In genomic region chr11:111419181-111419580, GRCh38 we compare ENCODE assay signal across 27 cellular contexts. TPM values are rescaled to one million over a fixed set of nuclear protein-coding genes. Genes with fewer than 3 reads are reported as not detected.
A peak's percentile ranks its signal among the peaks of the same experiment; 100 is the strongest.
DNase-seq lines count a peak whose midpoint lies in the region; ATAC-seq, FAIRE-seq and TF ChIP-seq lines count a peak whose summit lies in the region.
"Had no signal": no experiment of that assay in that cellular context is flagged by ENCODE, and none has a peak within 500 bp of the region (broad histone marks: within the 10 kb centered on the region; RNA-seq: fewer than 3 reads in every experiment).

No MANE protein-coding gene starts in this region.

- H3K9me3 ChIP-seq in DOHH2 (ENCODE audit: control insufficient read depth, insufficient read depth, low read length) (peaks cover 11% of the 10 kb centered on the region; the same call in 1 of the 2 replicates), Loucy (ENCODE audit: insufficient read depth, low read depth, low read length) (no peaks in the 10 kb centered on the region), endodermal cell (ENCODE audit: control insufficient read depth, low read length) (no peaks in the 10 kb centered on the region), upper lobe of left lung (no peaks in the 10 kb centered on the region)
- H3K9me3 ChIP-seq: gastroesophageal sphincter, neutrophil, upper lobe of right lung had no signal

- no peak for TF ChIP-seq CTCF in DOHH2 (IDR thresholded peaks at IDR 0.05; ENCODE audit: low read depth, low read length, poor library complexity, severe bottlenecking)
- no peak for TF ChIP-seq CTCF in Loucy (conservative IDR thresholded peaks at IDR 0.05; ENCODE audit: low read length)
- TF ChIP-seq CTCF in endodermal cell (conservative IDR thresholded peaks at IDR 0.05), result no peak
- TF ChIP-seq CTCF in upper lobe of left lung (IDR thresholded peaks at IDR 0.05), result no peak

- TF ChIP-seq POLR2A in upper lobe of left lung (IDR thresholded peaks at IDR 0.05), result no peak

- H2AFZ ChIP-seq in Loucy (ENCODE audit: low read length), result peak overlapping the region; percentile 28

- no peaks in the 10 kb centered on the region for H3K9me3 Mint-ChIP-seq in endodermal cell
- H3K9me3 Mint-ChIP-seq in stimulated activated naive B cell treated with anti-CD40 and anti-IgM and Interleukin-4, amounts not matched to agents 10 μg/mL and 1 μg/mL and 100 μg/mL, for 72 hours, result peaks cover 0 to 2% of the 10 kb centered on the region in 2 donors

- no peak for FAIRE-seq in GM19239 (lab: Jason Lieb, UNC)
- FAIRE-seq: K562 had no signal

- H3K27me3 ChIP-seq in DOHH2 (ENCODE audit: control insufficient read depth, low read length), result no peaks in the 10 kb centered on the region
- no peaks in the 10 kb centered on the region for H3K27me3 ChIP-seq in Loucy (ENCODE audit: insufficient read depth, low read length, poor library complexity, severe bottlenecking)
- no peaks in the 10 kb centered on the region for H3K27me3 ChIP-seq in endodermal cell (ENCODE audit: control insufficient read depth, insufficient read depth, low read length, poor library complexity, severe bottlenecking)
- H3K27me3 ChIP-seq in upper lobe of left lung, result no peaks in the 10 kb centered on the region
- H3K27me3 ChIP-seq in H7 (ENCODE audit: control insufficient read depth, insufficient read depth, low read length), result no peaks in the 10 kb centered on the region
- H3K27me3 ChIP-seq: gastroesophageal sphincter, upper lobe of right lung had no signal

- peaks cover 94% of the 10 kb centered on the region for H3K4me1 ChIP-seq in DOHH2 (ENCODE audit: control insufficient read depth, low read length)
- H3K4me1 ChIP-seq in Loucy (ENCODE audit: insufficient read depth, low read length, poor library complexity, severe bottlenecking), result peaks cover 56% of the 10 kb centered on the region
- no peaks in the 10 kb centered on the region for H3K4me1 ChIP-seq in endodermal cell (ENCODE audit: control insufficient read depth, insufficient read depth, low read length)
- H3K4me1 ChIP-seq in upper lobe of left lung, result peaks cover 21 to 28% (median 25%) of the 10 kb centered on the region in 4 donors

- H3K4me1 Mint-ChIP-seq in endodermal cell, result peaks cover 11% of the 10 kb centered on the region
- H3K4me1 Mint-ChIP-seq in stimulated activated naive B cell treated with anti-CD40 and anti-IgM and Interleukin-4, amounts not matched to agents 10 μg/mL and 1 μg/mL and 100 μg/mL, for 72 hours, result peaks cover 74 to 92% of the 10 kb centered on the region in 2 donors

- H3K9ac ChIP-seq in Loucy (ENCODE audit: low read depth, low read length, poor library complexity, severe bottlenecking) (no peak overlapping the region), endodermal cell (ENCODE audit: extremely low read depth, low read length, poor library complexity, severe bottlenecking) (no peak overlapping the region)

- peaks cover 27% of the 10 kb centered on the region for H3K79me2 ChIP-seq in DOHH2 (ENCODE audit: control insufficient read depth, low read length)
- H3K79me2 ChIP-seq in Loucy (ENCODE audit: insufficient read depth, low read length), result no peaks in the 10 kb centered on the region

- no peak for ATAC-seq in stimulated activated naive B cell treated with anti-CD40 and anti-IgM and Interleukin-4, amounts not matched to agents 10 μg/mL and 1 μg/mL and 100 μg/mL, for 72 hours (replicated peaks)
- ATAC-seq in upper lobe of left lung (ENCODE audit: low FRiP score in 2 of 2), result no peak
- ATAC-seq in HG02973 (IDR thresholded peaks at IDR 0.05; ENCODE audit: unreplicated experiment), result no peak
- ATAC-seq: activated CD4-positive, alpha-beta T cell treated with anti-CD3 and anti-CD28 coated beads for 36 hours; activated naive CD4-positive, alpha-beta T cell treated with anti-CD3 and anti-CD28 coated beads, Interleukin-2, amount 50 U/mL, for 72 hours; gastroesophageal sphincter; K562; SK-N-SH treated with all-trans-retinoic acid at 6 μM for 48 hours; upper lobe of right lung had no signal

- H3K4me2 ChIP-seq in DOHH2 (ENCODE audit: low read length), result peak overlapping the region; percentile 96
- peak overlapping the region; percentile 38 for H3K4me2 ChIP-seq in Loucy (ENCODE audit: low read depth, low read length, poor library complexity, severe bottlenecking)

- peaks cover 51% of the 10 kb centered on the region for H3F3A ChIP-seq in DOHH2 (ENCODE audit: control insufficient read depth, insufficient read depth)
- no peaks in the 10 kb centered on the region for H3F3A ChIP-seq in Loucy (ENCODE audit: low read depth)

- H4K20me1 ChIP-seq in DOHH2 (ENCODE audit: control insufficient read depth, insufficient read depth, low read depth, low read length) (no peaks in the 10 kb centered on the region), Loucy (ENCODE audit: insufficient read depth, low read length, poor library complexity, severe bottlenecking) (no peaks in the 10 kb centered on the region)

- H3K9me2 ChIP-seq in DOHH2 (replicated peaks; ENCODE audit: control insufficient read depth, low read length) (no peaks in the 10 kb centered on the region), Loucy (replicated peaks; ENCODE audit: low read depth, low read length) (no peaks in the 10 kb centered on the region)

- no peak overlapping the region for H3K27ac Mint-ChIP-seq in endodermal cell
- peak overlapping the region; percentile 88 for H3K27ac Mint-ChIP-seq in stimulated activated naive B cell treated with anti-CD40 and anti-IgM and Interleukin-4, amounts not matched to agents 10 μg/mL and 1 μg/mL and 100 μg/mL, for 72 hours
- H3K27ac Mint-ChIP-seq: activated CD4-positive, alpha-beta T cell treated with anti-CD3 and anti-CD28 coated beads for 36 hours; activated naive CD4-positive, alpha-beta T cell treated with anti-CD3 and anti-CD28 coated beads, Interleukin-2, amount 50 U/mL, for 72 hours; CD14-positive monocyte had no signal

- peak overlapping the region; percentile 98 for H3K27ac ChIP-seq in DOHH2 (ENCODE audit: low read depth, low read length)
- no peak overlapping the region for H3K27ac ChIP-seq in endodermal cell (ENCODE audit: low read depth, low read length)
- H3K27ac ChIP-seq in upper lobe of left lung, result no peak overlapping the region
- H3K27ac ChIP-seq: neutrophil, upper lobe of right lung had no signal

- H3K4me3 Mint-ChIP-seq in endodermal cell, result no peak overlapping the region
- H3K4me3 Mint-ChIP-seq in stimulated activated naive B cell treated with anti-CD40 and anti-IgM and Interleukin-4, amounts not matched to agents 10 μg/mL and 1 μg/mL and 100 μg/mL, for 72 hours, result peak overlapping the region in 1 of 2 donors; percentile 39
- H3K4me3 Mint-ChIP-seq: activated CD4-positive, alpha-beta T cell treated with anti-CD3 and anti-CD28 coated beads for 36 hours; CD14-positive monocyte had no signal

- DNase-seq in endodermal cell (peak; percentile 14), upper lobe of left lung (no peak), GM19239 (ENCODE audit: insufficient read length, low spot score) (no peak), H7 (no peak)
- DNase-seq in stimulated activated naive B cell treated with anti-CD40 and anti-IgM and Interleukin-4, amounts not matched to agents 10 μg/mL and 1 μg/mL and 100 μg/mL, for 72 hours, result no peak
- DNase-seq: activated CD4-positive, alpha-beta T cell treated with anti-CD3 and anti-CD28 coated beads for 36 hours; activated T-cell treated with anti-CD3 and anti-CD28 coated beads for 4 hours; Calu3; GOT3; left cardiac atrium; NCI-H1436 treated with DMSO at 0.1 percent for 48 hours; NCI-H2107; OCI-M1; upper lobe of right lung had no signal

- H3K4me3 ChIP-seq in DOHH2 (ENCODE audit: low read length) (peak overlapping the region; percentile 73), Loucy (ENCODE audit: low read length, poor library complexity, severe bottlenecking) (peak overlapping the region; percentile 6), endodermal cell (ENCODE audit: low read length) (no peak overlapping the region), upper lobe of left lung (no peak overlapping the region), H7 (ENCODE audit: insufficient read depth, low read depth, low read length) (no peak overlapping the region)
- H3K4me3 ChIP-seq: gastroesophageal sphincter, K562, upper lobe of right lung had no signal

- TF ChIP-seq EP300 in upper lobe of left lung (IDR thresholded peaks at IDR 0.05), result no peak

- H3K36me3 ChIP-seq in DOHH2 (ENCODE audit: control insufficient read depth, low read length), result peaks cover 24% of the 10 kb centered on the region
- H3K36me3 ChIP-seq in Loucy (ENCODE audit: insufficient read depth, low read length), result no peaks in the 10 kb centered on the region
- H3K36me3 ChIP-seq in endodermal cell (ENCODE audit: control insufficient read depth, insufficient read depth, low read length), result no peaks in the 10 kb centered on the region
- H3K36me3 ChIP-seq in upper lobe of left lung, result no peaks in the 10 kb centered on the region
- H3K36me3 ChIP-seq in H7 (replicated peaks; ENCODE audit: control insufficient read depth, insufficient read depth, low read length), result no peaks in the 10 kb centered on the region
- H3K36me3 ChIP-seq: gastroesophageal sphincter, neutrophil, upper lobe of right lung had no signal

- WGBS in endodermal cell (ENCODE audit: insufficient coverage in 1 of 2, insufficient read length in 1 of 2), 2 experiments, result 79 to 88% methylated on average over 2 to 4 of the region's 4 CpGs
- WGBS in upper lobe of left lung, 2 donors, result 77 to 86% methylated on average over 4 of the region's 4 CpGs

- peaks cover 9% of the 10 kb centered on the region for H3K27me3 Mint-ChIP-seq in endodermal cell (ENCODE audit: insufficient read depth)
- no peaks in the 10 kb centered on the region for H3K27me3 Mint-ChIP-seq in stimulated activated naive B cell treated with anti-CD40 and anti-IgM and Interleukin-4, amounts not matched to agents 10 μg/mL and 1 μg/mL and 100 μg/mL, for 72 hours
- H3K27me3 Mint-ChIP-seq: activated CD4-positive, alpha-beta T cell treated with anti-CD3 and anti-CD28 coated beads for 36 hours had no signal

- no peaks in the 10 kb centered on the region for H3K36me3 Mint-ChIP-seq in endodermal cell (ENCODE audit: low read depth)
- peaks cover 0 to 6% of the 10 kb centered on the region in 2 donors for H3K36me3 Mint-ChIP-seq in stimulated activated naive B cell treated with anti-CD40 and anti-IgM and Interleukin-4, amounts not matched to agents 10 μg/mL and 1 μg/mL and 100 μg/mL, for 72 hours
- H3K36me3 Mint-ChIP-seq: CD14-positive monocyte had no signal

RNA-seq across cellular contexts. Expression of gene POU2AF1, which starts 40.1 kb away (rescaled TPM):
- total RNA-seq in endodermal cell, result under 1 TPM; 0.46 to 0.77 TPM
- polyA plus RNA-seq in endodermal cell (2013, experiment 1 of 2), result not detected
- not detected for polyA plus RNA-seq in endodermal cell (2013, experiment 2 of 2)
- 10 to 100 TPM in 1 of 6 donors, 1 to 10 TPM in 5; 1.3 to 42.1 (median 4.0) TPM for total RNA-seq in upper lobe of left lung
- total RNA-seq in H7 (2014; rRNA removed; shearing (Covaris generic)), result not detected in 2 replicates
- total RNA-seq: Calu3, dermis microvascular lymphatic vessel endothelial cell, myocyte, skeletal muscle tissue had no signal
- polyA plus RNA-seq: fibroblast of lung, K562 had no signal

Comparison
In these comparisons a context has a peak if more than half of its experiments do, and no peak if none do; other contexts are left out.
1. H3K4me3 ChIP-seq: peak in DOHH2 (single experiment) and Loucy (single experiment); none in endodermal cell (single experiment), upper lobe of left lung (0 of 4) and H7 (single experiment).